15 cellular contexts compared by ENCODE assay signal in the genomic region with DNA sequence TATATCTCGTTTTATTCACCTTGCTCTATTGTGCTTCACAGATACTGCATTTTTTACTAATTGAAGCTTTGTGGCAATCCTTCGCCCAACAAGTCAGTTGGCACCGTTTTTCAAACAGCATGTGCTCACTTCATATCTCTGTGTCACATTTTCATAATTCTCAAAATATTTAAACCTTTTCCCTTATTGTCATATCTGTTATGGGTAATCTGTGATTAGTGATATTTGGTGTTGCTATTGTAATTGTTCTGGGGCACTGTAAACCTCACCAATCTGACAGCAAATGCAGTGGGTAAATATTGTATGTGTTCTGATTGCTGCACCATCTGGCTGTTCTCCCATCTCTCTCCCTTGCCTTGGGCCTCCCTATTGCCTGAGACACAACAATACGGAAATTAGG.
DNase-seq lines count a peak whose midpoint lies in the region; ATAC-seq and TF ChIP-seq lines count a peak whose summit lies in the region.
"Had no signal": no experiment of that assay in that cellular context is flagged by ENCODE, and none has a peak within 500 bp of the region (broad histone marks: within the 10 kb centered on the region; RNA-seq: fewer than 3 reads in every experiment).

No MANE protein-coding gene starts in this region.

- CTCF ChIA-PET in Calu3 (lab: Charles Lee) = interaction anchor here (0.5 kb wide), 1 partner anchor 140 kb away, joined by 3 read pairs; no protein-coding TSS in a partner anchor

- H3K9me3 Mint-ChIP-seq in Calu3 (ENCODE audit: low read depth, unreplicated experiment) = no peaks in the 10 kb centered on the region

- peak; percentile 6 for DNase-seq in Ammon's horn (ENCODE audit: low spot score)
- DNase-seq in Calu3 = no peak
- peak; percentile 41 to 78 (median 65) for DNase-seq in body of pancreas
- no peak for DNase-seq in LoVo (ENCODE audit: low spot score)
- DNase-seq: DMS153, GOT3, NCI-H1092, NCI-H526, PC-3 had no signal

- no peak overlapping the region for H3K9ac ChIP-seq in mucosa of rectum (ENCODE audit: low read depth in 1 of 2, low read length in 2 of 2)

- H3K4me1 Mint-ChIP-seq in Calu3 (ENCODE audit: low read depth, unreplicated experiment) = peaks cover 23% of the 10 kb centered on the region

- ATAC-seq in body of pancreas = peak; percentile 89
- no peak for ATAC-seq in HG02870 (IDR thresholded peaks at IDR 0.05; ENCODE audit: unreplicated experiment)
- ATAC-seq in HG02623 (IDR thresholded peaks at IDR 0.05; ENCODE audit: unreplicated experiment) = no peak
- no peak for ATAC-seq in GM21737 (IDR thresholded peaks at IDR 0.05; ENCODE audit: unreplicated experiment)
- ATAC-seq: GM12878, K562, PC-3 had no signal

- no peak for TF ChIP-seq POLR2A in body of pancreas (IDR thresholded peaks at IDR 0.05)

- H3K9me3 ChIP-seq in body of pancreas (no peaks in the 10 kb centered on the region), mucosa of rectum (ENCODE audit: control insufficient read depth in 2 of 2, low read length in 2 of 2) (no peaks in the 10 kb centered on the region)

- H3K27ac ChIP-seq in body of pancreas (peak overlapping the region; percentile 31 to 83 (median 56)), mucosa of rectum (ENCODE audit: low read depth in 2 of 2, low read length in 2 of 2) (peak overlapping the region; percentile 64 to 65)

- intact Hi-C loops in Calu3 (cut with micrococcal nuclease; ENCODE audit: unreplicated experiment) (loop anchor here (5.0 to 10.0 kb wide), 5 partner anchors 113 to 600 kb away; no protein-coding TSS in a partner anchor), body of pancreas (cut with DNase I) (no loop called here)

- no peaks in the 10 kb centered on the region for H3K27me3 Mint-ChIP-seq in Calu3 (ENCODE audit: unreplicated experiment)

- TF ChIP-seq CTCF in Calu3 (IDR thresholded peaks at IDR 0.05; ENCODE audit: unreplicated experiment) (no peak), body of pancreas (IDR thresholded peaks at IDR 0.05) (no peak)

- H3K36me3 ChIP-seq in body of pancreas (replicated peaks in 1 of 2; ENCODE audit: insufficient read depth in 1 of 2, low read depth in 2 of 2) = no peaks in the 10 kb centered on the region
- H3K36me3 ChIP-seq in mucosa of rectum (ENCODE audit: control insufficient read depth in 2 of 2, insufficient read depth in 2 of 2, low read length in 2 of 2) = no peaks in the 10 kb centered on the region

- H3K27me3 ChIP-seq in body of pancreas = no peaks in the 10 kb centered on the region
- no peaks in the 10 kb centered on the region for H3K27me3 ChIP-seq in mucosa of rectum (ENCODE audit: control insufficient read depth in 2 of 2, insufficient read depth in 2 of 2, low read length in 2 of 2)

- H3K4me3 Mint-ChIP-seq in Calu3 (ENCODE audit: low read depth, unreplicated experiment) = no peak overlapping the region

- H3K36me3 Mint-ChIP-seq in Calu3 (ENCODE audit: insufficient read depth, unreplicated experiment) = no peaks in the 10 kb centered on the region

- H3K27ac Mint-ChIP-seq in Calu3 (ENCODE audit: unreplicated experiment) = peak overlapping the region; percentile 0

- WGBS in body of pancreas, 2 donors = 12 to 21% methylated on average over 4 of the region's 4 CpGs

- H3K4me3 ChIP-seq in body of pancreas (no peak overlapping the region), mucosa of rectum (ENCODE audit: low read length in 2 of 2) (no peak overlapping the region)
- H3K4me3 ChIP-seq: GM12878, K562 had no signal

- peaks cover 51% of the 10 kb centered on the region for H3K4me1 ChIP-seq in body of pancreas
- H3K4me1 ChIP-seq in mucosa of rectum (ENCODE audit: control insufficient read depth in 2 of 2, insufficient read depth in 2 of 2, low read length in 2 of 2) = peaks cover 9 to 20% of the 10 kb centered on the region in 2 donors

- no TSS peak for BruUV-seq in Calu3 (replicated peaks; lab: Mats Ljungman, UMichigan)

Comparison
In these comparisons a context has a peak if more than half of its experiments do, and no peak if none do; other contexts are left out.
1. DNase-seq: peak in Ammon's horn (single experiment) and body of pancreas (4 of 4); none in Calu3 (single experiment) and LoVo (single experiment).